In the genomic region with DNA sequence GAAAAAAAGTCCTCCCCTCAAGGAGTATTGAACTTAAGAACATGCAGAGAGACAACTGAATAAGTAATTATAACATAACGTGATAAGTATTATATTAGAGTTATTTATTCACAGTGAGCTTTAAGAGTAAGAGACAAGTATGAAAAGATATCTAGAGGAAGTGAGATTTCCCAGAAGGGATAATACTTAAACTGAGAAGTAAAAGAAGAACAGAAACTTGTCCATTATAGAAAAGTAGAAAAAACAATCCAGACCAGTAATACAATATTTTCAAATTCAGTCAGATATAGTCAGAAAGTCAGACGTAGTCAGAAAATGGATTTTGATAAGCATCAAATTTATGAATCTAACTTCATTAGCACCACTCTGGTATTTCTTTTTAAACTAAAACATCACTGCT, we compare ENCODE assay signal across 17 cellular contexts.
A peak's percentile ranks its signal among the peaks of the same experiment; 100 is the strongest.
DNase-seq lines count a peak whose midpoint lies in the region; ATAC-seq and TF ChIP-seq lines count a peak whose summit lies in the region.
"Had no signal": no experiment of that assay in that cellular context is flagged by ENCODE, and none has a peak within 500 bp of the region (broad histone marks: within the 10 kb centered on the region; RNA-seq: fewer than 3 reads in every experiment).

No MANE protein-coding gene starts in this region.

- no peak for DNase-seq in NCI-H2081 (lab: John Stamatoyannopoulos, UW)
- no peak for DNase-seq in islet precursor cell
- no peak for DNase-seq in NCI-H2196 (lab: John Stamatoyannopoulos, UW; ENCODE audit: unreplicated experiment)
- no peak for DNase-seq in esophagus muscularis mucosa (ENCODE audit: extremely low spot score)
- DNase-seq: activated CD8-positive, alpha-beta memory T cell treated with anti-CD3 and anti-CD28 coated beads, Interleukin-2, amount 50 U/mL, for 48 hours; activated naive CD8-positive, alpha-beta T cell treated with anti-CD3 and anti-CD28 coated beads for 36 hours; caudate nucleus; mesenchymal stem cell; NCI-H1694; NCI-H510A treated with DMSO at 0.1 percent for 48 hours; stimulated activated naive CD4-positive, alpha-beta T cell; T-helper 1 cell had no signal

- TF ChIP-seq POLR2A in esophagus muscularis mucosa (IDR thresholded peaks at IDR 0.05; ENCODE audit: low read depth): no peak

- no peak overlapping the region for H3K4me3 ChIP-seq in esophagus muscularis mucosa
- H3K4me3 ChIP-seq: K562 had no signal

- H3K27ac ChIP-seq in esophagus muscularis mucosa (replicated peaks in 1 of 4): no peak overlapping the region

- intact Hi-C loops in esophagus muscularis mucosa (cut with DNase I): no loop called here

- peak; percentile 61 for ATAC-seq in GM19324 (IDR thresholded peaks at IDR 0.05; ENCODE audit: low FRiP score, unreplicated experiment)
- peak; percentile 67 for ATAC-seq in HG02610 (IDR thresholded peaks at IDR 0.05; ENCODE audit: unreplicated experiment)
- peak; percentile 85 for ATAC-seq in HG03175 (IDR thresholded peaks at IDR 0.05; ENCODE audit: unreplicated experiment)
- ATAC-seq: activated CD4-positive, CD25-positive, alpha-beta regulatory T cell treated with anti-CD3 and anti-CD28 coated beads, Interleukin-2, amount 50 U/mL, for 24 hours; K562 had no signal

- no peak for TF ChIP-seq CTCF in esophagus muscularis mucosa (IDR thresholded peaks at IDR 0.05)

- H3K4me1 ChIP-seq in esophagus muscularis mucosa: no peaks in the 10 kb centered on the region

- H3K9me3 ChIP-seq in esophagus muscularis mucosa: peaks cover 0 to 5% (median 0%) of the 10 kb centered on the region in 4 donors

- WGBS in esophagus muscularis mucosa: 71% methylated on average over 2 of the region's 2 CpGs

- no peak for TF ChIP-seq EP300 in esophagus muscularis mucosa (IDR thresholded peaks at IDR 0.05)

- no peaks in the 10 kb centered on the region for H3K36me3 ChIP-seq in esophagus muscularis mucosa

- no peaks in the 10 kb centered on the region for H3K27me3 ChIP-seq in esophagus muscularis mucosa
